In the genomic region with DNA sequence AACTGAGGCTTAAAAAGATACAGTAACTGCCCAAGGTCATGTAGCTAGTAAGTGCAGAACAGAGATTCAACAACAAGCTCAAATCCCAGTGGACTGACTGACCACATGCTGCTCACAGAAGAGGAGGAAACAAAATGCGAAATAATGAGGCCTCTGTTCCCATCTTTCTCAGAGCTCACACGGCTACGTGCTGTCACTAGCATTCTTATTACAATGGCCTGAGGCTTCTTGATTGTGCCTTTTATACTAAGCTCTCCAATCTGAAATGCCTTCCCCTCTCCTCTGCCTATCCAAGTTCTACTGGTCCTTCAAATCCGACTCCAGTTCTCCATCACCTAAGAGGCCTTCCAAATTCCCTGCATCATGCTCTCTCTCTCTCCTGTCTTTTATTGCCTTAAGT, we compare ENCODE assay signal across 20 cellular contexts.
"Had no signal": no experiment of that assay in that cellular context is flagged by ENCODE, and none has a peak within 500 bp of the region (broad histone marks: within the 10 kb centered on the region; RNA-seq: fewer than 3 reads in every experiment).

No MANE protein-coding gene starts in this region.

- H3K4me1 Mint-ChIP-seq: activated CD8-positive, alpha-beta memory T cell treated with anti-CD3 and anti-CD28 coated beads, Interleukin-2, amount 10 ng/mL, durations not matched to agents 7 days and 5 days; endodermal cell; nephron progenitor cell had no signal

- H3K4me3 ChIP-seq: left ventricle myocardium inferior, right lobe of liver, suprapubic skin, upper lobe of left lung had no signal

- H3K36me3 ChIP-seq: right lobe of liver had no signal

- H3K27me3 Mint-ChIP-seq: activated CD8-positive, alpha-beta memory T cell treated with anti-CD3 and anti-CD28 coated beads, Interleukin-2, amount 10 ng/mL, durations not matched to agents 7 days and 5 days; activated naive CD4-positive, alpha-beta T cell treated with anti-CD3 and anti-CD28 coated beads, Interleukin-2, amount 50 U/mL, for 24 hours; activated T-cell treated with anti-CD3 and anti-CD28 coated beads, Interleukin-2, amount 50 U/mL, for 24 hours; stimulated activated memory B cell treated with anti-CD40 and anti-IgM and Interleukin-4, amounts not matched to agents 10 μg/mL and 1 μg/mL and 100 μg/mL, for 72 hours had no signal

- DNase-seq: activated CD4-positive, alpha-beta T cell treated with anti-CD3 and anti-CD28 coated beads, Interleukin-2, amount 50 U/mL, for 4 hours; activated CD8-positive, alpha-beta memory T cell treated with anti-CD3 and anti-CD28 coated beads, Interleukin-2, amount 10 ng/mL, durations not matched to agents 7 days and 5 days; activated effector memory CD4-positive, alpha-beta T cell treated with Interleukin-2 at 50 U/mL for 16 hours; activated T-cell treated with anti-CD3 and anti-CD28 coated beads, Interleukin-2, amount 50 U/mL, for 24 hours; amniotic stem cell; brain microvascular endothelial cell; cerebellar nuclear complex; dermis blood vessel endothelial cell; endodermal cell; left ventricle myocardium inferior; mesenchymal stem cell; nephron progenitor cell; right lobe of liver; T-helper 2 cell; upper lobe of left lung had no signal

- H3K4me1 ChIP-seq: right lobe of liver, suprapubic skin, upper lobe of left lung had no signal

- H3K27ac Mint-ChIP-seq: activated CD8-positive, alpha-beta memory T cell treated with anti-CD3 and anti-CD28 coated beads, Interleukin-2, amount 10 ng/mL, durations not matched to agents 7 days and 5 days; activated naive CD4-positive, alpha-beta T cell treated with anti-CD3 and anti-CD28 coated beads, Interleukin-2, amount 50 U/mL, for 24 hours; activated T-cell treated with anti-CD3 and anti-CD28 coated beads, Interleukin-2, amount 50 U/mL, for 24 hours; endodermal cell; nephron progenitor cell; stimulated activated memory B cell treated with anti-CD40 and anti-IgM and Interleukin-4, amounts not matched to agents 10 μg/mL and 1 μg/mL and 100 μg/mL, for 72 hours had no signal

- H3K9me3 Mint-ChIP-seq: activated naive CD4-positive, alpha-beta T cell treated with anti-CD3 and anti-CD28 coated beads, Interleukin-2, amount 50 U/mL, for 24 hours; activated T-cell treated with anti-CD3 and anti-CD28 coated beads, Interleukin-2, amount 50 U/mL, for 24 hours; endodermal cell; nephron progenitor cell; stimulated activated memory B cell treated with anti-CD40 and anti-IgM and Interleukin-4, amounts not matched to agents 10 μg/mL and 1 μg/mL and 100 μg/mL, for 72 hours had no signal

- H3K9me3 ChIP-seq: left ventricle myocardium inferior, right lobe of liver, suprapubic skin, upper lobe of left lung had no signal

- H3K27me3 ChIP-seq: brain microvascular endothelial cell, right lobe of liver, suprapubic skin, upper lobe of left lung had no signal

- H3K4me3 Mint-ChIP-seq: activated CD8-positive, alpha-beta memory T cell treated with anti-CD3 and anti-CD28 coated beads, Interleukin-2, amount 10 ng/mL, durations not matched to agents 7 days and 5 days; activated naive CD4-positive, alpha-beta T cell treated with anti-CD3 and anti-CD28 coated beads, Interleukin-2, amount 50 U/mL, for 24 hours; activated T-cell treated with anti-CD3 and anti-CD28 coated beads, Interleukin-2, amount 50 U/mL, for 24 hours; endodermal cell; nephron progenitor cell; stimulated activated memory B cell treated with anti-CD40 and anti-IgM and Interleukin-4, amounts not matched to agents 10 μg/mL and 1 μg/mL and 100 μg/mL, for 72 hours had no signal

- ATAC-seq: activated CD4-positive, CD25-positive, alpha-beta regulatory T cell treated with anti-CD3 and anti-CD28 coated beads, Interleukin-2, amount 50 U/mL, for 24 hours; activated CD8-positive, alpha-beta memory T cell treated with anti-CD3 and anti-CD28 coated beads, Interleukin-2, amount 10 ng/mL, durations not matched to agents 7 days and 5 days; esophagus mucosa; right lobe of liver had no signal
